22 cellular contexts compared by ENCODE assay signal in genomic region chr1:40435471-40435870, GRCh38.
"Had no signal": no experiment of that assay in that cellular context is flagged by ENCODE, and none has a peak within 500 bp of the region (broad histone marks: within the 10 kb centered on the region; RNA-seq: fewer than 3 reads in every experiment).

No MANE protein-coding gene starts in this region.

- H3K27ac Mint-ChIP-seq: activated CD4-positive, alpha-beta memory T cell treated with anti-CD3 and anti-CD28 coated beads for 36 hours; activated T-cell treated with anti-CD3 and anti-CD28 coated beads, Interleukin-2, amount 50 U/mL, for 24 hours; brain; endodermal cell; mesothelial cell of epicardium; nephron progenitor cell had no signal

- H3K27me3 ChIP-seq: right lobe of liver, tibial artery had no signal

- H3K4me3 ChIP-seq: lower lobe of right lung, psoas muscle, right lobe of liver, tibial artery had no signal

- H3K27me3 Mint-ChIP-seq: activated CD4-positive, alpha-beta memory T cell treated with anti-CD3 and anti-CD28 coated beads for 36 hours; activated T-cell treated with anti-CD3 and anti-CD28 coated beads, Interleukin-2, amount 50 U/mL, for 24 hours had no signal

- H3K4me3 Mint-ChIP-seq: activated CD4-positive, alpha-beta memory T cell treated with anti-CD3 and anti-CD28 coated beads for 36 hours; activated T-cell treated with anti-CD3 and anti-CD28 coated beads, Interleukin-2, amount 50 U/mL, for 24 hours; brain; endodermal cell; mesothelial cell of epicardium; nephron progenitor cell had no signal

- H3K36me3 Mint-ChIP-seq: brain, mesothelial cell of epicardium had no signal

- H3K9me3 ChIP-seq: lower lobe of right lung, right lobe of liver, tibial artery had no signal

- H3K4me1 ChIP-seq: lower lobe of right lung, psoas muscle, right lobe of liver, tibial artery had no signal

- FAIRE-seq: urothelium cell line had no signal

- H3K4me1 Mint-ChIP-seq: brain, endodermal cell, mesothelial cell of epicardium, nephron progenitor cell had no signal

- H3K27ac ChIP-seq: lower lobe of right lung, psoas muscle, right lobe of liver, tibial artery, WERI-Rb-1 had no signal

- H3K9me3 Mint-ChIP-seq: activated CD4-positive, alpha-beta memory T cell treated with anti-CD3 and anti-CD28 coated beads for 36 hours; activated T-cell treated with anti-CD3 and anti-CD28 coated beads, Interleukin-2, amount 50 U/mL, for 24 hours; brain; endodermal cell had no signal

- H3K36me3 ChIP-seq: lower lobe of right lung, right lobe of liver, tibial artery, WERI-Rb-1 had no signal

- ATAC-seq: lower lobe of right lung, psoas muscle, SK-N-SH treated with all-trans-retinoic acid at 6 μM for 48 hours had no signal

- DNase-seq: activated CD4-positive, alpha-beta memory T cell treated with anti-CD3 and anti-CD28 coated beads for 36 hours; activated effector memory CD4-positive, alpha-beta T cell treated with Interleukin-2 at 50 U/mL for 16 hours; activated naive CD4-positive, alpha-beta T cell treated with anti-CD3 and anti-CD28 coated beads, Interleukin-2, amount 50 U/mL, for 16 hours; activated T-cell treated with anti-CD3 and anti-CD28 coated beads, Interleukin-2, amount 50 U/mL, for 24 hours; cerebellar nuclear complex; dermis blood vessel endothelial cell; endodermal cell; glutamatergic neuron; left cardiac atrium; lower lobe of right lung; nephron progenitor cell; psoas muscle; right lobe of liver; stimulated activated CD4-positive, alpha-beta T cell treated with anti-CD3 and anti-CD28 coated beads, Interleukin-1b, Interleukin-23, amount 100 ng/mL, for 48 hours; T-helper 1 cell; T1000; tibial artery; WERI-Rb-1 had no signal
